ENCODE assay signal across 8 cellular contexts in genomic region chr16:18801197-18801972, GRCh38. TPM values are rescaled to one million over a fixed set of nuclear protein-coding genes. Genes with fewer than 3 reads are reported as not detected.
DNase-seq lines count a peak whose midpoint lies in the region; ATAC-seq and TF ChIP-seq lines count a peak whose summit lies in the region.

Gene ARL6IP1, minus strand, starts transcription at chr16:18801549. Its CDS starts 83 bp downstream, at chr16:18801466.

- peak within 1 kb of the TSS; percentile 95 for H3K27ac Mint-ChIP-seq in activated naive CD4-positive, alpha-beta T cell treated with anti-CD3 and anti-CD28 coated beads, Interleukin-2, amount 10 ng/mL, durations not matched to agents 7 days and 5 days

- no peaks in the 10 kb centered on the region for H3K9me3 ChIP-seq in gastroesophageal sphincter
- no peaks in the 10 kb centered on the region for H3K9me3 ChIP-seq in suprapubic skin

- H3K36me3 Mint-ChIP-seq in activated naive CD4-positive, alpha-beta T cell treated with anti-CD3 and anti-CD28 coated beads, Interleukin-2, amount 10 ng/mL, durations not matched to agents 7 days and 5 days = peaks cover 55% of the 10 kb centered on the region

- H3K27me3 ChIP-seq in gastroesophageal sphincter (no peaks in the 10 kb centered on the region), suprapubic skin (no peaks in the 10 kb centered on the region)

- CTCF ChIA-PET in HEK293T (lab: Yijun Ruan, JAX) = interaction anchor here (0.6 to 1.4 kb wide), 12 partner anchors 9 to 384 kb away, joined by 3 to 7 read pairs (median 4); partner anchors contain the start of gene RPS15A
- CTCF ChIA-PET in activated naive CD4-positive, alpha-beta T cell treated with anti-CD3 and anti-CD28 coated beads, Interleukin-2, amount 10 ng/mL, durations not matched to agents 7 days and 5 days (lab: Charles Lee) = interaction anchor here (0.6 to 2.3 kb wide), 13 partner anchors 9 to 174 kb away, joined by 3 to 10 read pairs (median 4); partner anchors contain the start of gene RPS15A

- peaks cover 8% of the 10 kb centered on the region for H3K27me3 Mint-ChIP-seq in activated naive CD4-positive, alpha-beta T cell treated with anti-CD3 and anti-CD28 coated beads, Interleukin-2, amount 10 ng/mL, durations not matched to agents 7 days and 5 days

- H3K27ac ChIP-seq in gastroesophageal sphincter = peak within 1 kb of the TSS; percentile 84 to 97 (median 94)
- H3K27ac ChIP-seq in suprapubic skin = peak within 1 kb of the TSS; percentile 87

- WGBS in gastroesophageal sphincter (ENCODE audit: low coverage in 1 of 2), 2 donors = no CpG with 5 or more reads among the region's 75 CpGs
- 3% methylated on average over 26 of the region's 75 CpGs for WGBS in suprapubic skin

- peaks cover 74% of the 10 kb centered on the region for H3K4me1 Mint-ChIP-seq in activated naive CD4-positive, alpha-beta T cell treated with anti-CD3 and anti-CD28 coated beads, Interleukin-2, amount 10 ng/mL, durations not matched to agents 7 days and 5 days

- peak; percentile 99 for TF ChIP-seq POLR2A in gastroesophageal sphincter (IDR thresholded peaks at IDR 0.05)
- TF ChIP-seq POLR2A in suprapubic skin (IDR thresholded peaks at IDR 0.05) = peak; percentile 94 to 99

- DNase-seq in GM04503 (ENCODE audit: low read depth) = peak; percentile 94
- DNase-seq in HEK293T (ENCODE audit: extremely low spot score) = peak; percentile 96
- peak; percentile 100 for DNase-seq in MV-4-11 (lab: John Stamatoyannopoulos, UW)
- DNase-seq in SK-N-DZ (ENCODE audit: low spot score) = peak; percentile 100
- DNase-seq in activated naive CD4-positive, alpha-beta T cell treated with anti-CD3 and anti-CD28 coated beads, Interleukin-2, amount 10 ng/mL, durations not matched to agents 7 days and 5 days = peak; percentile 99
- DNase-seq in non-pigmented ciliary epithelial cell (ENCODE audit: low read depth) = peak; percentile 96
- peak; percentile 99 to 100 for DNase-seq in suprapubic skin (ENCODE audit: low spot score in 2 of 2)

- peak; percentile 99 for ATAC-seq in gastroesophageal sphincter

- H3K4me3 ChIP-seq in gastroesophageal sphincter = peak within 1 kb of the TSS; percentile 73 to 90
- H3K4me3 ChIP-seq in suprapubic skin = peak within 1 kb of the TSS; percentile 70

- peak within 1 kb of the TSS; percentile 96 for H3K4me3 Mint-ChIP-seq in activated naive CD4-positive, alpha-beta T cell treated with anti-CD3 and anti-CD28 coated beads, Interleukin-2, amount 10 ng/mL, durations not matched to agents 7 days and 5 days

- peaks cover 0 to 58% (median 14%) of the 10 kb centered on the region in 3 donors for H3K4me1 ChIP-seq in gastroesophageal sphincter
- H3K4me1 ChIP-seq in suprapubic skin = peaks cover 46% of the 10 kb centered on the region

- TF ChIP-seq CTCF in gastroesophageal sphincter (IDR thresholded peaks at IDR 0.05) (peak; percentile 69 to 97 (median 92)), suprapubic skin (IDR thresholded peaks at IDR 0.05) (peak; percentile 88 to 97)

- POLR2A ChIA-PET in HEK293T (lab: Yijun Ruan, JAX) = interaction anchor here (0.6 to 5.7 kb wide), 28 partner anchors 9 to 344 kb away, joined by 3 to 172 read pairs (median 4); partner anchors contain the start of genes COQ7, RPS15A and TMC7

- H3K36me3 ChIP-seq in gastroesophageal sphincter (peaks cover 0 to 23% of the 10 kb centered on the region in 2 donors), suprapubic skin (peaks cover 8% of the 10 kb centered on the region)

- no peaks in the 10 kb centered on the region for H3K9me3 Mint-ChIP-seq in activated naive CD4-positive, alpha-beta T cell treated with anti-CD3 and anti-CD28 coated beads, Interleukin-2, amount 10 ng/mL, durations not matched to agents 7 days and 5 days

- TF ChIP-seq EP300 in gastroesophageal sphincter (IDR thresholded peaks at IDR 0.05) = no peak
- TF ChIP-seq EP300 in suprapubic skin (IDR thresholded peaks at IDR 0.05) = no peak

TF ChIP-seq in HEK293T, 16 proteins besides CTCF, POLR2A, EP300 and RAD21:
- no peak for TF ChIP-seq SP1 (IDR thresholded peaks at IDR 0.05)
- TF ChIP-seq HDGF (IDR thresholded peaks at IDR 0.05; ENCODE audit: borderline replicate concordance) = 0 out of 2 replicates have a peak, but pooled peaks have one; percentile 77
- TF ChIP-seq PKNOX1 (IDR thresholded peaks at IDR 0.05) = peak; percentile 78
- TF ChIP-seq FOXM1 (IDR thresholded peaks at IDR 0.05; ENCODE audit: borderline replicate concordance) = peak; percentile 100
- TF ChIP-seq BHLHE40 (IDR thresholded peaks at IDR 0.05; ENCODE audit: borderline replicate concordance) = no peak
- no peak for TF ChIP-seq FOXA1 (IDR thresholded peaks at IDR 0.05)
- no peak for TF ChIP-seq NFRKB (IDR thresholded peaks at IDR 0.05)
- peak; percentile 30; the same call in 1 of the 2 replicates for TF ChIP-seq L3MBTL2 (conservative IDR thresholded peaks at IDR 0.05)
- TF ChIP-seq TARDBP (IDR thresholded peaks at IDR 0.05) = no peak
- no peak for TF ChIP-seq SUZ12 (IDR thresholded peaks at IDR 0.05)
- no peak for TF ChIP-seq LEF1 (IDR thresholded peaks at IDR 0.05; ENCODE audit: borderline replicate concordance)
- peak; percentile 95 for TF ChIP-seq ELF4 (IDR thresholded peaks at IDR 0.05)
- TF ChIP-seq ZNF384 (IDR thresholded peaks at IDR 0.05) = no peak
- no peak for TF ChIP-seq FOXK2 (IDR thresholded peaks at IDR 0.05)
- no peak for TF ChIP-seq ARNT (IDR thresholded peaks at IDR 0.05)
- TF ChIP-seq CTBP1 (IDR thresholded peaks at IDR 0.05; ENCODE audit: borderline replicate concordance) = peak; percentile 33; the same call in 1 of the 2 replicates

RNA-seq across cellular contexts. Expression of gene ARL6IP1, which starts in this region (rescaled TPM):
- polyA plus RNA-seq in SK-N-DZ (2014; cell fraction: cytosol; rRNA removed) = 556 and 583 TPM in 2 replicates
- 211 and 266 TPM in 2 replicates for polyA plus RNA-seq in SK-N-DZ (2014; cell fraction: nucleus; rRNA removed)
- total RNA-seq in gastroesophageal sphincter (100 to 1,000 TPM in 3 of 4 donors, 10 to 100 TPM in 1; 70.2 to 157 (median 112) TPM), suprapubic skin (100 to 1,000 TPM in 3 of 4 donors, 10 to 100 TPM in 1; 94.1 to 165 (median 124) TPM)

Comparison
In these comparisons a context has a peak if more than half of its experiments do, and no peak if none do; other contexts are left out.
1. Peak in every context shown above with its lines: DNase-seq, ATAC-seq, H3K4me3 ChIP-seq and H3K27ac ChIP-seq.